ENCODE assay signal across 13 cellular contexts in the genomic region with DNA sequence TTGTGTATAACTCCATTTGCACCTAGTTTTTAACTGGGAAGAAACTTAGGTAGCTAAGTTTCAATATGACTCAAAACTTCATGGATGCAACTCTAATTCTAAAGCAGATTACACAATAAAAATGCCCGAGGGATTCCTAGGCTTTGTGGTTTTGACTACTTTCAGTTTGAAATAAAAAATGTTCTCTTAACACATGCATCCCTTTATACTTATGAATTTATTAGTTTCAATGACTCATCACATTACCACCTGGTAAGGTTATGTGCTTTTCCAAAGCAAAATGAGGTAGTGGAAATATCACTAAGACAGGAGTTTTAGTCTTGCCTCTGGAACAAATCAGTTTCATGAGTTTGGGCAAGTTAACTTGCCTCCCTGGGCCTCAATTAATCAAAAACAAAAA.
DNase-seq lines count a peak whose midpoint lies in the region; ATAC-seq and TF ChIP-seq lines count a peak whose summit lies in the region.
"Had no signal": no experiment of that assay in that cellular context is flagged by ENCODE, and none has a peak within 500 bp of the region (broad histone marks: within the 10 kb centered on the region; RNA-seq: fewer than 3 reads in every experiment).

No MANE protein-coding gene starts in this region.

- no peak overlapping the region for H3K27ac ChIP-seq in Karpas-422 (ENCODE audit: low read length)
- H3K27ac ChIP-seq: left ventricle myocardium inferior, upper lobe of right lung had no signal

- H3K4me3 ChIP-seq in BJ (ENCODE audit: low read depth, low read length) (no peak overlapping the region), Karpas-422 (ENCODE audit: low read length) (no peak overlapping the region)
- H3K4me3 ChIP-seq: left ventricle myocardium inferior, upper lobe of right lung had no signal

- peaks cover 11 to 14% of the 10 kb centered on the region in 2 donors for H3K4me1 Mint-ChIP-seq in natural killer cell
- H3K4me1 Mint-ChIP-seq: activated CD4-positive, alpha-beta T cell treated with anti-CD3 and anti-CD28 coated beads, Interleukin-2, amount 10 ng/mL, durations not matched to agents 7 days and 5 days; CD8-positive, alpha-beta memory T cell had no signal

- no peaks in the 10 kb centered on the region for H3K9me3 Mint-ChIP-seq in natural killer cell
- H3K9me3 Mint-ChIP-seq: activated CD4-positive, alpha-beta T cell treated with anti-CD3 and anti-CD28 coated beads, Interleukin-2, amount 10 ng/mL, durations not matched to agents 7 days and 5 days; CD8-positive, alpha-beta memory T cell had no signal

- no peak overlapping the region for H2AFZ ChIP-seq in Karpas-422 (ENCODE audit: low read length)

- no peaks in the 10 kb centered on the region for H4K20me1 ChIP-seq in Karpas-422 (ENCODE audit: insufficient read depth, low read depth, low read length)

- no peaks in the 10 kb centered on the region for H3K36me3 Mint-ChIP-seq in natural killer cell
- H3K36me3 Mint-ChIP-seq: activated naive CD8-positive, alpha-beta T cell; CD8-positive, alpha-beta memory T cell had no signal

- intact Hi-C loops in natural killer cell (cut with micrococcal nuclease), result no loop called here

- H3K79me2 ChIP-seq in Karpas-422 (ENCODE audit: low read length), result no peaks in the 10 kb centered on the region

- H3K27me3 ChIP-seq in BJ (ENCODE audit: control insufficient read depth, insufficient read depth, low read length) (no peaks in the 10 kb centered on the region), Karpas-422 (ENCODE audit: low read length) (no peaks in the 10 kb centered on the region)
- H3K27me3 ChIP-seq: upper lobe of right lung had no signal

- TF ChIP-seq CTCF in BJ (IDR thresholded peaks at IDR 0.05; ENCODE audit: insufficient read depth, low read depth, low read length) (no peak), natural killer cell (IDR thresholded peaks at IDR 0.05) (no peak)

- H3K9me2 ChIP-seq in Karpas-422 (replicated peaks; ENCODE audit: insufficient read depth, low read length), result no peaks in the 10 kb centered on the region

- POLR2A ChIA-PET in BJ (lab: Charles Lee), result interaction anchor here (0.6 kb wide), 1 partner anchor 212 kb away, joined by 8 read pairs; no protein-coding TSS in a partner anchor

- no peak for ATAC-seq in natural killer cell
- ATAC-seq: upper lobe of right lung had no signal

- CTCF ChIA-PET in BJ (lab: Yijun Ruan, JAX), result no interaction called here

- DNase-seq in BJ (ENCODE audit: low read depth) (peak; percentile 56), NCI-H226 (peak; percentile 77), dedifferentiated amniotic fluid mesenchymal stem cell (ENCODE audit: extremely low spot score) (peak; percentile 67), non-pigmented ciliary epithelial cell (ENCODE audit: low read depth) (peak; percentile 50), natural killer cell (no peak), Karpas-422 (no peak), NCI-H2171 (lab: John Stamatoyannopoulos, UW) (no peak)
- no peak for DNase-seq in activated effector memory CD4-positive, alpha-beta T cell treated with Interleukin-2 at 50 U/mL for 16 hours
- DNase-seq: activated CD4-positive, alpha-beta T cell treated with anti-CD3 and anti-CD28 coated beads, Interleukin-2, amount 10 ng/mL, durations not matched to agents 7 days and 5 days; CD8-positive, alpha-beta memory T cell; left ventricle myocardium inferior; upper lobe of right lung had no signal

- H3K4me2 ChIP-seq in Karpas-422 (ENCODE audit: low read depth, low read length, poor library complexity, severe bottlenecking), result no peak overlapping the region

- no peak overlapping the region for H3K27ac Mint-ChIP-seq in natural killer cell
- H3K27ac Mint-ChIP-seq: activated CD4-positive, alpha-beta T cell treated with anti-CD3 and anti-CD28 coated beads, Interleukin-2, amount 10 ng/mL, durations not matched to agents 7 days and 5 days; activated naive CD8-positive, alpha-beta T cell; CD8-positive, alpha-beta memory T cell had no signal

- no peaks in the 10 kb centered on the region for H3K9me3 ChIP-seq in Karpas-422 (ENCODE audit: low read length)
- H3K9me3 ChIP-seq: left ventricle myocardium inferior, upper lobe of right lung had no signal

- no peak overlapping the region for H3K4me3 Mint-ChIP-seq in natural killer cell
- H3K4me3 Mint-ChIP-seq: activated CD4-positive, alpha-beta T cell treated with anti-CD3 and anti-CD28 coated beads, Interleukin-2, amount 10 ng/mL, durations not matched to agents 7 days and 5 days; activated naive CD8-positive, alpha-beta T cell; CD8-positive, alpha-beta memory T cell had no signal

- H3K4me1 ChIP-seq in Karpas-422 (ENCODE audit: low read length), result no peaks in the 10 kb centered on the region
- H3K4me1 ChIP-seq: left ventricle myocardium inferior, upper lobe of right lung had no signal

- H3K27me3 Mint-ChIP-seq in natural killer cell (ENCODE audit: low read depth in 2 of 2), result peaks cover 0 to 6% of the 10 kb centered on the region in 2 donors
- H3K27me3 Mint-ChIP-seq: activated CD4-positive, alpha-beta T cell treated with anti-CD3 and anti-CD28 coated beads, Interleukin-2, amount 10 ng/mL, durations not matched to agents 7 days and 5 days; activated naive CD8-positive, alpha-beta T cell had no signal

- H3K36me3 ChIP-seq in BJ (ENCODE audit: control insufficient read depth, insufficient read depth, low read length) (no peaks in the 10 kb centered on the region), Karpas-422 (ENCODE audit: insufficient read depth, low read length) (no peaks in the 10 kb centered on the region)
- H3K36me3 ChIP-seq: left ventricle myocardium inferior, upper lobe of right lung had no signal

- no peak overlapping the region for H3K9ac ChIP-seq in Karpas-422 (ENCODE audit: low read length)

Comparison
In these comparisons a context has a peak if more than half of its experiments do, and no peak if none do; other contexts are left out.
1. DNase-seq: peak in BJ (single experiment), NCI-H226 (single experiment), dedifferentiated amniotic fluid mesenchymal stem cell (single experiment) and non-pigmented ciliary epithelial cell (single experiment); none in natural killer cell (single experiment), activated effector memory CD4-positive, alpha-beta T cell treated with Interleukin-2 at 50 U/mL for 16 hours (single experiment), Karpas-422 (single experiment) and NCI-H2171 (single experiment).